Comparison of ENCODE assay signal across 1 cellular context in the genomic region with DNA sequence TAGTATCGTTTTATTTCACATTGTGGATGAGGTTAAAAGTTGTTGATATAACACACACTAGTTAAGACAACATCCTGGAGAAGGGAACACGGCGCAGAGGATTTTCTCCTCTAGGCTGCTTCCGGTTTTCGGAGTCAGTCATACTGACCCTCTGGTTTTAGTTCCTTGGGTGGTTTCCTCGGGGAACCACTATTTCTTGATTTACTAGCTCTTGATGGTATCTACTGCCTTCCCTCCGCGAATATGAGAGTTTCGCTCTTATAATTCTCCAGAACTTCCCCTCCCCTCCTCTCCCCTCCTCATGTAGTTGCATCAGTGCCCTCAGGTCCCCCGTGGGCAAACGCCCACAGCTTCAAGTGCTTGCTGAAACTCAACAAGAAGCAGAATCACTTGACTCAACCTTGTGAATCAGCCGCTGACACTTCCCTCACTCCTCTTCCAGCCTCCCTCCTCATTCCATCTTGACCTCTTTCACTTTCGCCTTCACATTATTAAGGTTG.
TF ChIP-seq lines count a peak whose summit lies in the region.

No MANE protein-coding gene starts in this region.

TF ChIP-seq in GM23338, 12 proteins besides CTCF, POLR2A, EP300 and RAD21 (continued from another document):
- TF ChIP-seq, protein P1, sequence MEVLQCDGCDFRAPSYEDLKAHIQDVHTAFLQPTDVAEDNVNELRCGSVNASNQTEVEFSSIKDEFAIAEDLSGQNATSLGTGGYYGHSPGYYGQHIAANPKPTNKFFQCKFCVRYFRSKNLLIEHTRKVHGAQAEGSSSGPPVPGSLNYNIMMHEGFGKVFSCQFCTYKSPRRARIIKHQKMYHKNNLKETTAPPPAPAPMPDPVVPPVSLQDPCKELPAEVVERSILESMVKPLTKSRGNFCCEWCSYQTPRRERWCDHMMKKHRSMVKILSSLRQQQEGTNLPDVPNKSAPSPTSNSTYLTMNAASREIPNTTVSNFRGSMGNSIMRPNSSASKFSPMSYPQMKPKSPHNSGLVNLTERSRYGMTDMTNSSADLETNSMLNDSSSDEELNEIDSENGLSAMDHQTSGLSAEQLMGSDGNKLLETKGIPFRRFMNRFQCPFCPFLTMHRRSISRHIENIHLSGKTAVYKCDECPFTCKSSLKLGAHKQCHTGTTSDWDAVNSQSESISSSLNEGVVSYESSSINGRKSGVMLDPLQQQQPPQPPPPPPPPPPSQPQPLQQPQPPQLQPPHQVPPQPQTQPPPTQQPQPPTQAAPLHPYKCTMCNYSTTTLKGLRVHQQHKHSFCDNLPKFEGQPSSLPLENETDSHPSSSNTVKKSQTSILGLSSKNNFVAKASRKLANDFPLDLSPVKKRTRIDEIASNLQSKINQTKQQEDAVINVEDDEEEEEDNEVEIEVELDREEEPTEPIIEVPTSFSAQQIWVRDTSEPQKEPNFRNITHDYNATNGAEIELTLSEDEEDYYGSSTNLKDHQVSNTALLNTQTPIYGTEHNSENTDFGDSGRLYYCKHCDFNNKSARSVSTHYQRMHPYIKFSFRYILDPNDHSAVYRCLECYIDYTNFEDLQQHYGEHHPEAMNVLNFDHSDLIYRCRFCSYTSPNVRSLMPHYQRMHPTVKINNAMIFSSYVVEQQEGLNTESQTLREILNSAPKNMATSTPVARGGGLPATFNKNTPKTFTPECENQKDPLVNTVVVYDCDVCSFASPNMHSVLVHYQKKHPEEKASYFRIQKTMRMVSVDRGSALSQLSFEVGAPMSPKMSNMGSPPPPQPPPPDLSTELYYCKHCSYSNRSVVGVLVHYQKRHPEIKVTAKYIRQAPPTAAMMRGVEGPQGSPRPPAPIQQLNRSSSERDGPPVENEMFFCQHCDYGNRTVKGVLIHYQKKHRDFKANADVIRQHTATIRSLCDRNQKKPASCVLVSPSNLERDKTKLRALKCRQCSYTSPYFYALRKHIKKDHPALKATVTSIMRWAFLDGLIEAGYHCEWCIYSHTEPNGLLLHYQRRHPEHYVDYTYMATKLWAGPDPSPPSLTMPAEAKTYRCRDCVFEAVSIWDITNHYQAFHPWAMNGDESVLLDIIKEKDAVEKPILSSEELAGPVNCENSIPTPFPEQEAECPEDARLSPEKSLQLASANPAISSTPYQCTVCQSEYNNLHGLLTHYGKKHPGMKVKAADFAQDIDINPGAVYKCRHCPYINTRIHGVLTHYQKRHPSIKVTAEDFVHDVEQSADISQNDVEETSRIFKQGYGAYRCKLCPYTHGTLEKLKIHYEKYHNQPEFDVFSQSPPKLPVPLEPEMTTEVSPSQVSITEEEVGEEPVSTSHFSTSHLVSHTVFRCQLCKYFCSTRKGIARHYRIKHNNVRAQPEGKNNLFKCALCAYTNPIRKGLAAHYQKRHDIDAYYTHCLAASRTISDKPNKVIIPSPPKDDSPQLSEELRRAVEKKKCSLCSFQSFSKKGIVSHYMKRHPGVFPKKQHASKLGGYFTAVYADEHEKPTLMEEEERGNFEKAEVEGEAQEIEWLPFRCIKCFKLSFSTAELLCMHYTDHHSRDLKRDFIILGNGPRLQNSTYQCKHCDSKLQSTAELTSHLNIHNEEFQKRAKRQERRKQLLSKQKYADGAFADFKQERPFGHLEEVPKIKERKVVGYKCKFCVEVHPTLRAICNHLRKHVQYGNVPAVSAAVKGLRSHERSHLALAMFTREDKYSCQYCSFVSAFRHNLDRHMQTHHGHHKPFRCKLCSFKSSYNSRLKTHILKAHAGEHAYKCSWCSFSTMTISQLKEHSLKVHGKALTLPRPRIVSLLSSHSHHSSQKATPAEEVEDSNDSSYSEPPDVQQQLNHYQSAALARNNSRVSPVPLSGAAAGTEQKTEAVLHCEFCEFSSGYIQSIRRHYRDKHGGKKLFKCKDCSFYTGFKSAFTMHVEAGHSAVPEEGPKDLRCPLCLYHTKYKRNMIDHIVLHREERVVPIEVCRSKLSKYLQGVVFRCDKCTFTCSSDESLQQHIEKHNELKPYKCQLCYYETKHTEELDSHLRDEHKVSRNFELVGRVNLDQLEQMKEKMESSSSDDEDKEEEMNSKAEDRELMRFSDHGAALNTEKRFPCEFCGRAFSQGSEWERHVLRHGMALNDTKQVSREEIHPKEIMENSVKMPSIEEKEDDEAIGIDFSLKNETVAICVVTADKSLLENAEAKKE (CRISPR knock-in tag; IDR thresholded peaks at IDR 0.05) = no peak
- TF ChIP-seq, protein P2, sequence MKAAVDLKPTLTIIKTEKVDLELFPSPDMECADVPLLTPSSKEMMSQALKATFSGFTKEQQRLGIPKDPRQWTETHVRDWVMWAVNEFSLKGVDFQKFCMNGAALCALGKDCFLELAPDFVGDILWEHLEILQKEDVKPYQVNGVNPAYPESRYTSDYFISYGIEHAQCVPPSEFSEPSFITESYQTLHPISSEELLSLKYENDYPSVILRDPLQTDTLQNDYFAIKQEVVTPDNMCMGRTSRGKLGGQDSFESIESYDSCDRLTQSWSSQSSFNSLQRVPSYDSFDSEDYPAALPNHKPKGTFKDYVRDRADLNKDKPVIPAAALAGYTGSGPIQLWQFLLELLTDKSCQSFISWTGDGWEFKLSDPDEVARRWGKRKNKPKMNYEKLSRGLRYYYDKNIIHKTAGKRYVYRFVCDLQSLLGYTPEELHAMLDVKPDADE (IDR thresholded peaks at IDR 0.05) = no peak
- no peak for TF ChIP-seq JUNB (IDR thresholded peaks at IDR 0.05; ENCODE audit: unreplicated experiment)
- TF ChIP-seq POLR2AphosphoS5 (IDR thresholded peaks at IDR 0.05; ENCODE audit: low read depth) = no peak
- TF ChIP-seq STAT1 (IDR thresholded peaks at IDR 0.05; ENCODE audit: unreplicated experiment) = no peak
TF ChIP-seq in GM23338: peak in this region for 0.
